23 cellular contexts compared by ENCODE assay signal in the genomic region with DNA sequence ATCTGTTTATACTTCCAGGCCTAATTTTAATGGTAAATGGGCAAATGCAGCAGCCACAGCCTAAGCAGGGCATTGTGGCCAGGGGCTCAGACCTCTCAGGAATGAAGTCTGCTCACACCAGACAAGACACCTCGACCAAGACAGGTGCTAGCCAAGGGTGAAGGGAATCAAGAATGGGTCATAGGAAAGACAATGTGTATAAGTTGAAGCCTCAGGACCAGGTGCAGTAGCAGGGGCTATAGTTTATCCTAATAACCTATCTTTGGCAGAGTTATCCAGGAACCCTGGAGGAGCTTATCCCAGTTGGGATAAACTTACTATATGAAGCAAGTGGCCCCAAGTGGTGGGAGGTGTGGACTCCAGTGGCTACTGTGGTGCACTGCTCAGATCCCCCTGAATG.
A peak's percentile ranks its signal among the peaks of the same experiment; 100 is the strongest.
DNase-seq lines count a peak whose midpoint lies in the region; FAIRE-seq and TF ChIP-seq lines count a peak whose summit lies in the region.
"Had no signal": no experiment of that assay in that cellular context is flagged by ENCODE, and none has a peak within 500 bp of the region (broad histone marks: within the 10 kb centered on the region; RNA-seq: fewer than 3 reads in every experiment).

No MANE protein-coding gene starts in this region.

- peaks cover 47% of the 10 kb centered on the region for H3K36me3 Mint-ChIP-seq in T-helper 1 cell treated with Interleukin-12 subunit alpha and Interleukin-12 subunit beta and Interleukin-4 antibody, amounts not matched to agents 30 μg/mL and 1 μg/mL, for 36 hours (ENCODE audit: low read depth)
- H3K36me3 Mint-ChIP-seq in activated CD4-positive, alpha-beta memory T cell treated with anti-CD3 and anti-CD28 coated beads for 36 hours = peaks cover 29% of the 10 kb centered on the region
- no peaks in the 10 kb centered on the region for H3K36me3 Mint-ChIP-seq in dendritic cell treated with granulocyte-macrophage colony-stimulating factor and Interleukin-4, amounts not matched to agents 40 ng/mL and 50 ng/mL, for 4 days (ENCODE audit: low read depth)
- H3K36me3 Mint-ChIP-seq in H9 (ENCODE audit: insufficient read depth in 1 of 3, low read depth in 3 of 3) = no peaks in the 10 kb centered on the region; a peak in 3 of 7 replicates

- no peak overlapping the region for H3K9ac ChIP-seq in H9 (ENCODE audit: extremely low read depth, insufficient read length, low read length)

- no peak overlapping the region for H3K4ac ChIP-seq in H9 (ENCODE audit: low read depth, low read length)

- H2AFZ ChIP-seq in H9 (ENCODE audit: low read length) = no peak overlapping the region

- H3K79me1 ChIP-seq in H9 (ENCODE audit: insufficient read depth, low read depth, low read length, poor library complexity, severe bottlenecking) = no peaks in the 10 kb centered on the region

- TF ChIP-seq POLR2A in GM12892 (IDR thresholded peaks at IDR 0.05; ENCODE audit: low read depth, low read length) = no peak

- H4K91ac ChIP-seq in H9 (ENCODE audit: insufficient read length, low read depth, low read length) = no peak overlapping the region

- H2BK20ac ChIP-seq in H9 (ENCODE audit: low read depth, low read length, poor library complexity, severe bottlenecking) = no peak overlapping the region

- H3K23me2 ChIP-seq in H9 (ENCODE audit: insufficient read length, low read depth, low read length, poor library complexity, severe bottlenecking) = no peaks in the 10 kb centered on the region

- H3K9me3 ChIP-seq in AG04450 (ENCODE audit: control insufficient read depth, insufficient read depth, low read length) (no peaks in the 10 kb centered on the region), H9 (ENCODE audit: control insufficient read depth, low read depth, low read length) (no peaks in the 10 kb centered on the region)

- H3K27ac ChIP-seq in AG04450 (ENCODE audit: low read depth, low read length) (peak overlapping the region; percentile 13), H9 (ENCODE audit: insufficient read length, low read depth, low read length) (no peak overlapping the region)
- H3K27ac ChIP-seq: 22Rv1, HL-60 had no signal

- H3K79me2 ChIP-seq in H9 (ENCODE audit: insufficient read depth, low read length) = no peaks in the 10 kb centered on the region

- no peak overlapping the region for H3K18ac ChIP-seq in H9 (ENCODE audit: insufficient read length, low read depth, low read length)

- no peaks in the 10 kb centered on the region for H4K20me1 ChIP-seq in H9 (ENCODE audit: control insufficient read depth, insufficient read depth, insufficient read length)

- H4K8ac ChIP-seq in H9 (replicated peaks; ENCODE audit: insufficient read length, low read depth, low read length) = no peak overlapping the region

- H4K5ac ChIP-seq in H9 (ENCODE audit: insufficient read length, low read depth, low read length) = no peak overlapping the region

- H3K27me3 ChIP-seq in AG04450 (ENCODE audit: control insufficient read depth, insufficient read depth, low read length) (peaks cover 29% of the 10 kb centered on the region), H9 (ENCODE audit: insufficient read depth, low read length) (no peaks in the 10 kb centered on the region)

- DNase-seq in T-helper 1 cell (no peak), AG04450 (ENCODE audit: low read depth, low spot score) (no peak), GM12892 (ENCODE audit: insufficient read length) (no peak), epidermal melanocyte (ENCODE audit: insufficient read length, low spot score) (no peak), H9 (no peak)
- DNase-seq in activated CD4-positive, alpha-beta memory T cell treated with anti-CD3 and anti-CD28 coated beads for 36 hours = no peak
- DNase-seq: Calu3; CD4-positive, alpha-beta T cell; DMS53; EL; H7; NCI-H1417; NCI-H187; NCI-H2107; NCI-H510A; NCI-H774; Right ventricle myocardium superior had no signal

- POLR2A ChIA-PET in AG04450 (lab: Yijun Ruan, JAX) = no interaction called here
- POLR2A ChIA-PET in activated CD4-positive, alpha-beta memory T cell treated with anti-CD3 and anti-CD28 coated beads for 36 hours (lab: Charles Lee) = interaction anchor here (1.9 to 2.1 kb wide), 3 partner anchors 58 to 121 kb away, joined by 5 to 13 read pairs (median 7); no protein-coding TSS in a partner anchor

- H3K4me3 Mint-ChIP-seq in T-helper 1 cell treated with Interleukin-12 subunit alpha and Interleukin-12 subunit beta and Interleukin-4 antibody, amounts not matched to agents 30 μg/mL and 1 μg/mL, for 36 hours = peak overlapping the region; percentile 26
- H3K4me3 Mint-ChIP-seq in activated CD4-positive, alpha-beta memory T cell treated with anti-CD3 and anti-CD28 coated beads for 36 hours = no peak overlapping the region
- no peak overlapping the region for H3K4me3 Mint-ChIP-seq in dendritic cell treated with granulocyte-macrophage colony-stimulating factor and Interleukin-4, amounts not matched to agents 40 ng/mL and 50 ng/mL, for 4 days
- no peak overlapping the region for H3K4me3 Mint-ChIP-seq in H9
- H3K4me3 Mint-ChIP-seq: B cell; CD4-positive, alpha-beta T cell had no signal

- peak overlapping the region; percentile 97 for H3K27ac Mint-ChIP-seq in T-helper 1 cell treated with Interleukin-12 subunit alpha and Interleukin-12 subunit beta and Interleukin-4 antibody, amounts not matched to agents 30 μg/mL and 1 μg/mL, for 36 hours
- peak overlapping the region; percentile 88 for H3K27ac Mint-ChIP-seq in activated CD4-positive, alpha-beta memory T cell treated with anti-CD3 and anti-CD28 coated beads for 36 hours
- peak overlapping the region; percentile 40 for H3K27ac Mint-ChIP-seq in dendritic cell treated with granulocyte-macrophage colony-stimulating factor and Interleukin-4, amounts not matched to agents 40 ng/mL and 50 ng/mL, for 4 days
- H3K27ac Mint-ChIP-seq in H9 = no peak overlapping the region
- H3K27ac Mint-ChIP-seq: B cell had no signal

- no CpG with 5 or more reads among the region's 1 CpG for WGBS in H9 (ENCODE audit: extremely low coverage, insufficient read length, low lambda C conversion rate)

- H3K4me3 ChIP-seq in AG04450 (ENCODE audit: low read depth, low read length) = no peak overlapping the region

- no peak overlapping the region for H2AK5ac ChIP-seq in H9 (ENCODE audit: insufficient read length, low read length)

- CTCF ChIA-PET in AG04450 (lab: Charles Lee) = no interaction called here
- CTCF ChIA-PET in activated CD4-positive, alpha-beta memory T cell treated with anti-CD3 and anti-CD28 coated beads for 36 hours (lab: Charles Lee) = interaction anchor here (0.7 to 2.1 kb wide), 4 partner anchors 11 to 124 kb away, joined by 3 to 6 read pairs (median 3); no protein-coding TSS in a partner anchor

- no peak overlapping the region for H3K23ac ChIP-seq in H9 (ENCODE audit: insufficient read length, low read depth, low read length)

- H3K27me3 Mint-ChIP-seq in T-helper 1 cell treated with Interleukin-12 subunit alpha and Interleukin-12 subunit beta and Interleukin-4 antibody, amounts not matched to agents 30 μg/mL and 1 μg/mL, for 36 hours (ENCODE audit: low read depth) = no peaks in the 10 kb centered on the region
- no peaks in the 10 kb centered on the region for H3K27me3 Mint-ChIP-seq in activated CD4-positive, alpha-beta memory T cell treated with anti-CD3 and anti-CD28 coated beads for 36 hours
- peaks cover 5% of the 10 kb centered on the region for H3K27me3 Mint-ChIP-seq in dendritic cell treated with granulocyte-macrophage colony-stimulating factor and Interleukin-4, amounts not matched to agents 40 ng/mL and 50 ng/mL, for 4 days
- H3K27me3 Mint-ChIP-seq in H9 (ENCODE audit: low read depth) = no peaks in the 10 kb centered on the region; the same call in 1 of the 2 replicates
- H3K27me3 Mint-ChIP-seq: CD4-positive, alpha-beta T cell had no signal

- H3K4me2 ChIP-seq in H9 (ENCODE audit: insufficient read depth, insufficient read length, low read length) = no peak overlapping the region

- H3T11ph ChIP-seq in H9 (ENCODE audit: low read length) = no peak overlapping the region

- TF ChIP-seq CTCF in AG04450 (IDR thresholded peaks at IDR 0.05; ENCODE audit: low read depth, low read length) (no peak), H9 (conservative IDR thresholded peaks at IDR 0.05) (no peak)

- intact Hi-C loops in activated CD4-positive, alpha-beta memory T cell treated with anti-CD3 and anti-CD28 coated beads for 36 hours (cut with micrococcal nuclease) = loop anchor here (5.0 kb wide), 1 partner anchor 270 kb away; no protein-coding TSS in a partner anchor
- intact Hi-C loops in dendritic cell treated with granulocyte-macrophage colony-stimulating factor and Interleukin-4, amounts not matched to agents 40 ng/mL and 50 ng/mL, for 4 days (cut with micrococcal nuclease) = no loop called here

- no peak overlapping the region for H2BK12ac ChIP-seq in H9 (ENCODE audit: insufficient read length, low read depth, low read length)

- no peak overlapping the region for H2BK15ac ChIP-seq in H9 (ENCODE audit: low read depth, low read length)

- no peak overlapping the region for H2BK5ac ChIP-seq in H9 (ENCODE audit: insufficient read length, low read length)

- no peaks in the 10 kb centered on the region for H3K4me1 ChIP-seq in H9 (ENCODE audit: insufficient read depth, low read length)

- H3K14ac ChIP-seq in H9 (ENCODE audit: insufficient read depth, low read length) = no peak overlapping the region

- no peak for FAIRE-seq in GM12892 (lab: Jason Lieb, UNC)
- FAIRE-seq: GM12891 had no signal

- H2BK120ac ChIP-seq in H9 (ENCODE audit: low read depth, low read length, poor library complexity, severe bottlenecking) = no peak overlapping the region

- H3K4me1 Mint-ChIP-seq in T-helper 1 cell treated with Interleukin-12 subunit alpha and Interleukin-12 subunit beta and Interleukin-4 antibody, amounts not matched to agents 30 μg/mL and 1 μg/mL, for 36 hours (ENCODE audit: low read depth) = peaks cover 76% of the 10 kb centered on the region
- peaks cover 77% of the 10 kb centered on the region for H3K4me1 Mint-ChIP-seq in activated CD4-positive, alpha-beta memory T cell treated with anti-CD3 and anti-CD28 coated beads for 36 hours (ENCODE audit: low read depth)
- H3K4me1 Mint-ChIP-seq in dendritic cell treated with granulocyte-macrophage colony-stimulating factor and Interleukin-4, amounts not matched to agents 40 ng/mL and 50 ng/mL, for 4 days (ENCODE audit: low read depth) = peaks cover 39% of the 10 kb centered on the region
- H3K4me1 Mint-ChIP-seq in H9 = peaks cover 3 to 5% of the 10 kb centered on the region in 2 experiments
- H3K4me1 Mint-ChIP-seq: B cell had no signal

- H3K9me3 Mint-ChIP-seq in T-helper 1 cell treated with Interleukin-12 subunit alpha and Interleukin-12 subunit beta and Interleukin-4 antibody, amounts not matched to agents 30 μg/mL and 1 μg/mL, for 36 hours = peaks cover 30% of the 10 kb centered on the region
- peaks cover 3% of the 10 kb centered on the region for H3K9me3 Mint-ChIP-seq in activated CD4-positive, alpha-beta memory T cell treated with anti-CD3 and anti-CD28 coated beads for 36 hours
- H3K9me3 Mint-ChIP-seq in dendritic cell treated with granulocyte-macrophage colony-stimulating factor and Interleukin-4, amounts not matched to agents 40 ng/mL and 50 ng/mL, for 4 days = no peaks in the 10 kb centered on the region
- 0 out of 5 replicates have a peak, but pooled peaks cover 0 to 1% of the 10 kb centered on the region in 2 experiments for H3K9me3 Mint-ChIP-seq in H9

- no peak overlapping the region for H3K56ac ChIP-seq in H9 (ENCODE audit: insufficient read length, low read depth, low read length)

Comparison
In these comparisons a context has a peak if more than half of its experiments do, and no peak if none do; other contexts are left out.
1. H3K27ac Mint-ChIP-seq: peak in T-helper 1 cell treated with Interleukin-12 subunit alpha and Interleukin-12 subunit beta and Interleukin-4 antibody, amounts not matched to agents 30 μg/mL and 1 μg/mL, for 36 hours (single experiment), activated CD4-positive, alpha-beta memory T cell treated with anti-CD3 and anti-CD28 coated beads for 36 hours (single experiment) and dendritic cell treated with granulocyte-macrophage colony-stimulating factor and Interleukin-4, amounts not matched to agents 40 ng/mL and 50 ng/mL, for 4 days (single experiment); none in H9 (0 of 3).